ENCODE assay signal across 1 cellular context in the genomic region with DNA sequence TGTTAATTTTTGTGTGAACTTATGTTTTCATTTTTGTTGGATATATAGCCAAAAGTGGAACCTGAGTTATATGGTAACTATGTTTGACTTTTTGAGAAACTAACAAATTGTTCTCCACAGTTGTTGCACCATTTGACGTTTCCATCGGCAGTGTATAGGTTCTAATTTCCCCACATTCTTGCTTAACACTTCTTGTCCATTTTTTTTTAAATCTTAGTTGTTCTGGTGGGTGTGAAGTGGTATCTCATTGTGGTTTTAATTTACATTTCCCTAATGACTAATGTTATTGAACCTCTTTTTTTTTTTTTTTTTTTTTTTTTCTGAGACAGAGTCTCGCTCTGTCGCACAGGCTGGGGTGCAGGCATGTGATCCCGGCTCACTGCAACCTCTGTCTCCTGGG.
TF ChIP-seq lines count a peak whose summit lies in the region.

No MANE protein-coding gene starts in this region.

TF ChIP-seq in endothelial cell of umbilical vein, 7 proteins besides CTCF, POLR2A, EP300 and RAD21:
- TF ChIP-seq FOS (IDR thresholded peaks at IDR 0.05; ENCODE audit: borderline replicate concordance, insufficient read depth, low read length) (no peak), MYC (IDR thresholded peaks at IDR 0.05; ENCODE audit: low read depth, low read length) (no peak), EZH2 (IDR thresholded peaks at IDR 0.05; ENCODE audit: borderline replicate concordance, low read depth, low read length, severe bottlenecking) (no peak), GATA2 (IDR thresholded peaks at IDR 0.05; ENCODE audit: insufficient read depth, insufficient read length, low read depth, low read length) (no peak), JUN (IDR thresholded peaks at IDR 0.05; ENCODE audit: borderline replicate concordance, insufficient read depth, insufficient read length, low read depth) (no peak), POLR2AphosphoS5 (IDR thresholded peaks at IDR 0.05; ENCODE audit: insufficient read depth, low read depth, low read length) (no peak)
- TF ChIP-seq, protein P1, sequence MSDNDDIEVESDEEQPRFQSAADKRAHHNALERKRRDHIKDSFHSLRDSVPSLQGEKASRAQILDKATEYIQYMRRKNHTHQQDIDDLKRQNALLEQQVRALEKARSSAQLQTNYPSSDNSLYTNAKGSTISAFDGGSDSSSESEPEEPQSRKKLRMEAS (IDR thresholded peaks at IDR 0.05; ENCODE audit: insufficient read depth, insufficient read length), result no peak
TF ChIP-seq in endothelial cell of umbilical vein: peak in this region for 0.
